ENCODE assay signal across 24 cellular contexts in genomic region chrX:140505421-140506337, GRCh38. TPM values are rescaled to one million over a fixed set of nuclear protein-coding genes. Genes with fewer than 3 reads are reported as not detected.
A peak's percentile ranks its signal among the peaks of the same experiment; 100 is the strongest.
DNase-seq lines count a peak whose midpoint lies in the region; ATAC-seq and TF ChIP-seq lines count a peak whose summit lies in the region.
"Had no signal": no experiment of that assay in that cellular context is flagged by ENCODE, and none has a peak within 500 bp of the region (broad histone marks: within the 10 kb centered on the region; RNA-seq: fewer than 3 reads in every experiment).

No MANE protein-coding gene starts in this region.

- no peak for ATAC-seq in HG02763 (IDR thresholded peaks at IDR 0.05; ENCODE audit: unreplicated experiment)
- ATAC-seq in GM18909 (IDR thresholded peaks at IDR 0.05; ENCODE audit: poor library complexity, unreplicated experiment) = no peak
- ATAC-seq: body of pancreas, esophagus mucosa, natural killer cell, right lobe of liver had no signal

- H3K27me3 ChIP-seq in HUES64 (ENCODE audit: insufficient read depth, low read length) = peaks cover 97% of the 10 kb centered on the region
- H3K27me3 ChIP-seq in ectodermal cell (ENCODE audit: control insufficient read depth, insufficient read depth, low read length, poor library complexity, severe bottlenecking) = peaks cover 89% of the 10 kb centered on the region
- peaks cover 89% of the 10 kb centered on the region for H3K27me3 ChIP-seq in neural cell (ENCODE audit: insufficient read depth, low read depth, low read length)
- peaks cover 3 to 99% of the 10 kb centered on the region in 2 donors for H3K27me3 ChIP-seq in breast epithelium

- no peak for TF ChIP-seq POLR2A in breast epithelium (IDR thresholded peaks at IDR 0.05)

- H3K27ac ChIP-seq in HUES64 (ENCODE audit: low read depth, low read length) (no peak overlapping the region), ectodermal cell (ENCODE audit: insufficient read depth, low read depth, low read length, poor library complexity, severe bottlenecking) (peak overlapping the region; percentile 60), neural cell (ENCODE audit: low read length) (no peak overlapping the region), breast epithelium (no peak overlapping the region)
- H3K27ac ChIP-seq: body of pancreas, GM23248, right lobe of liver had no signal

- H3K36me3 ChIP-seq in HUES64 (ENCODE audit: insufficient read depth, low read length) (no peaks in the 10 kb centered on the region), ectodermal cell (ENCODE audit: control insufficient read depth, insufficient read depth, low read length) (no peaks in the 10 kb centered on the region), neural cell (ENCODE audit: insufficient read depth, low read length) (no peaks in the 10 kb centered on the region), breast epithelium (no peaks in the 10 kb centered on the region)
- H3K36me3 ChIP-seq: right lobe of liver had no signal

- intact Hi-C loops in breast epithelium (cut with DNase I; ENCODE audit: low total_unique reads) = no loop called here

- no peaks in the 10 kb centered on the region for H4K20me1 ChIP-seq in neural cell (ENCODE audit: insufficient read depth)

- peak overlapping the region; percentile 58 for H3K4me3 ChIP-seq in HUES64 (ENCODE audit: low read length)
- H3K4me3 ChIP-seq in ectodermal cell (ENCODE audit: insufficient read depth, low read depth, low read length) = peak overlapping the region; percentile 44
- H3K4me3 ChIP-seq in neural cell (ENCODE audit: low read length) = peak overlapping the region; percentile 35
- H3K4me3 ChIP-seq in breast epithelium = peak overlapping the region in 1 of 3 donors; percentile 4
- H3K4me3 ChIP-seq: body of pancreas, GM23248, right lobe of liver had no signal

- H2AFZ ChIP-seq in neural cell (ENCODE audit: low read depth, low read length) = no peak overlapping the region
- H2AFZ ChIP-seq: GM23248 had no signal

- no peak for TF ChIP-seq CTCF in neural cell (IDR thresholded peaks at IDR 0.05; ENCODE audit: poor library complexity, severe bottlenecking)
- TF ChIP-seq CTCF in breast epithelium (IDR thresholded peaks at IDR 0.05) = no peak

- H3F3A ChIP-seq in neural cell (ENCODE audit: insufficient read depth, low read length, poor library complexity, severe bottlenecking) = no peaks in the 10 kb centered on the region

- no peak for TF ChIP-seq RAD21 in neural cell (conservative IDR thresholded peaks at IDR 0.05)

- DNase-seq in Daoy (ENCODE audit: low read depth) (peak; percentile 37), cerebellum (ENCODE audit: low spot score) (no peak), breast epithelium (ENCODE audit: low spot score in 2 of 2) (no peak)
- DNase-seq: activated CD4-positive, alpha-beta T cell treated with anti-CD3 and anti-CD28 coated beads for 4 hours; activated naive CD4-positive, alpha-beta T cell treated with anti-CD3 and anti-CD28 coated beads for 36 hours; body of pancreas; CD4-positive, alpha-beta memory T cell; EL; GM23248; KG1; natural killer cell; NCI-H1092; right lobe of liver; SIG-M5; stimulated activated CD4-positive, alpha-beta T cell treated with anti-CD3 and anti-CD28 coated beads, Interleukin-2, amount 100 ng/mL, for 24 hours; T1000 had no signal

- H3K79me2 ChIP-seq in neural cell (replicated peaks; ENCODE audit: insufficient read depth, low read length) = no peaks in the 10 kb centered on the region

- H3K9ac ChIP-seq in HUES64 (ENCODE audit: low read depth, low read length) (no peak overlapping the region), neural cell (ENCODE audit: low read length) (no peak overlapping the region)
- H3K9ac ChIP-seq: GM23248 had no signal

- no peaks in the 10 kb centered on the region for H3K9me2 ChIP-seq in neural cell (ENCODE audit: insufficient read depth, low read length)

- under 1% methylated on average over 63 of the region's 63 CpGs for WGBS in HUES64
- 0% methylated on average over 63 of the region's 63 CpGs for WGBS in ectodermal cell, 2 experiments

- H3K9me3 ChIP-seq in HUES64 (ENCODE audit: insufficient read depth, low read depth, low read length) (no peaks in the 10 kb centered on the region), ectodermal cell (ENCODE audit: control insufficient read depth, low read length) (no peaks in the 10 kb centered on the region), neural cell (ENCODE audit: low read length) (no peaks in the 10 kb centered on the region), breast epithelium (no peaks in the 10 kb centered on the region)
- H3K9me3 ChIP-seq: body of pancreas, right lobe of liver had no signal

- no peak overlapping the region for H3K4me2 ChIP-seq in neural cell (ENCODE audit: low read length)

- H3K4me1 ChIP-seq in HUES64 (ENCODE audit: insufficient read depth, low read length) (peaks cover 10% of the 10 kb centered on the region; the same call in 1 of the 2 replicates), ectodermal cell (ENCODE audit: control insufficient read depth, insufficient read depth, low read length) (no peaks in the 10 kb centered on the region), breast epithelium (no peaks in the 10 kb centered on the region)
- H3K4me1 ChIP-seq: right lobe of liver had no signal

- no peak for TF ChIP-seq EP300 in neural cell (conservative IDR thresholded peaks at IDR 0.05; ENCODE audit: poor library complexity, severe bottlenecking)

TF ChIP-seq in neural cell, 6 proteins besides CTCF, POLR2A, EP300 and RAD21:
- TF ChIP-seq TAF1 (IDR thresholded peaks at IDR 0.05; ENCODE audit: low read depth) (no peak), MXI1 (conservative IDR thresholded peaks at IDR 0.05; ENCODE audit: poor library complexity, severe bottlenecking) (no peak), SMC3 (conservative IDR thresholded peaks at IDR 0.05; ENCODE audit: poor library complexity) (no peak), POLR2AphosphoS5 (IDR thresholded peaks at IDR 0.05) (no peak), EZH2 (IDR thresholded peaks at IDR 0.05; ENCODE audit: borderline replicate concordance, insufficient read depth, low read length, poor library complexity, severe bottlenecking) (no peak), REST (IDR thresholded peaks at IDR 0.05; ENCODE audit: borderline replicate concordance) (no peak)

RNA-seq across cellular contexts. Expression of gene SOX3, which starts 0.8 kb away (rescaled TPM):
- total RNA-seq in Daoy (2014; rRNA removed; shearing (Covaris generic)) = not detected in 2 replicates
- polyA plus RNA-seq in HUES64 (2013, experiment 1 of 2) = 14.1 TPM
- 20.2 TPM for polyA plus RNA-seq in HUES64 (2013, experiment 2 of 2)
- polyA plus RNA-seq in ectodermal cell (2013, experiment 1 of 4) = 20.5 TPM
- 21.8 TPM for polyA plus RNA-seq in ectodermal cell (2013, experiment 2 of 4)
- 34.2 TPM for polyA plus RNA-seq in ectodermal cell (2013, experiment 3 of 4)
- polyA plus RNA-seq in ectodermal cell (2013, experiment 4 of 4) = 36.2 TPM
- 0.26 and 1.2 TPM in 2 replicates for polyA plus RNA-seq in neural cell
- 0.81 and 1.2 TPM in 2 replicates for polyA minus RNA-seq in neural cell
- total RNA-seq in cerebellum (1.5 TPM), breast epithelium (not detected)
- total RNA-seq: activated naive CD4-positive, alpha-beta T cell treated with anti-CD3 and anti-CD28 coated beads for 36 hours; body of pancreas; CD4-positive, alpha-beta memory T cell; esophagus mucosa; GM23248; natural killer cell; OCI-LY7; right lobe of liver had no signal
- polyA plus RNA-seq: CD4-positive, alpha-beta memory T cell; GM23248; keratinocyte had no signal
